In genomic region chr19:49534632-49535385, GRCh38 we compare ENCODE assay signal across 9 cellular contexts. TPM values are rescaled to one million over a fixed set of nuclear protein-coding genes. Genes with fewer than 3 reads are reported as not detected.
DNase-seq lines count a peak whose midpoint lies in the region; ATAC-seq lines count a peak whose summit lies in the region.
"Had no signal": no experiment of that assay in that cellular context is flagged by ENCODE, and none has a peak within 500 bp of the region (broad histone marks: within the 10 kb centered on the region; RNA-seq: fewer than 3 reads in every experiment).

No MANE protein-coding gene starts in this region.

- peak overlapping the region; percentile 87 to 93 (median 89) for H3K4me3 Mint-ChIP-seq in CD4-positive, CD25-positive, alpha-beta regulatory T cell
- peak overlapping the region; percentile 84 to 95 (median 93) for H3K4me3 Mint-ChIP-seq in IgD-negative memory B cell
- peak overlapping the region; percentile 77 to 95 (median 91) for H3K4me3 Mint-ChIP-seq in naive thymus-derived CD4-positive, alpha-beta T cell

- peaks cover 21% of the 10 kb centered on the region for H3K4me1 ChIP-seq in CD4-positive, CD25-positive, alpha-beta regulatory T cell (ENCODE audit: control insufficient read depth, insufficient read depth, low read length, poor library complexity, severe bottlenecking)
- H3K4me1 ChIP-seq in naive thymus-derived CD4-positive, alpha-beta T cell (ENCODE audit: control insufficient read depth in 2 of 2, insufficient read depth in 2 of 2, low read length in 2 of 2): peaks cover 12 to 21% of the 10 kb centered on the region in 2 donors

- no peaks in the 10 kb centered on the region for H3K36me3 ChIP-seq in CD4-positive, CD25-positive, alpha-beta regulatory T cell (ENCODE audit: control insufficient read depth, insufficient read depth, low read length)
- peaks cover 0 to 3% (median 0%) of the 10 kb centered on the region in 3 experiments for H3K36me3 ChIP-seq in naive thymus-derived CD4-positive, alpha-beta T cell (ENCODE audit: control insufficient read depth in 2 of 3, insufficient read depth in 3 of 3, low read length in 3 of 3)

- peaks cover 5 to 22% (median 11%) of the 10 kb centered on the region in 4 donors for H3K4me1 Mint-ChIP-seq in CD4-positive, CD25-positive, alpha-beta regulatory T cell
- H3K4me1 Mint-ChIP-seq in IgD-negative memory B cell: peaks cover 17 to 26% (median 22%) of the 10 kb centered on the region in 3 donors
- peaks cover 19 to 28% (median 22%) of the 10 kb centered on the region in 7 donors for H3K4me1 Mint-ChIP-seq in naive thymus-derived CD4-positive, alpha-beta T cell

- H3K9me3 ChIP-seq in CD4-positive, CD25-positive, alpha-beta regulatory T cell (ENCODE audit: control insufficient read depth in 2 of 2, low read length in 2 of 2): no peaks in the 10 kb centered on the region
- no peaks in the 10 kb centered on the region for H3K9me3 ChIP-seq in naive thymus-derived CD4-positive, alpha-beta T cell (ENCODE audit: control insufficient read depth in 2 of 3, low read length in 3 of 3)

- peaks cover 3% of the 10 kb centered on the region for H3K36me3 Mint-ChIP-seq in CD4-positive, CD25-positive, alpha-beta regulatory T cell
- H3K36me3 Mint-ChIP-seq in IgD-negative memory B cell: peaks cover 3% of the 10 kb centered on the region
- H3K36me3 Mint-ChIP-seq in activated naive CD4-positive, alpha-beta T cell treated with anti-CD3 and anti-CD28 coated beads, Interleukin-2, amount 50 U/mL, for 72 hours: peaks cover 0 to 5% of the 10 kb centered on the region in 2 donors
- peaks cover 0 to 5% (median 2%) of the 10 kb centered on the region in 5 donors for H3K36me3 Mint-ChIP-seq in naive thymus-derived CD4-positive, alpha-beta T cell

- no peak for DNase-seq in CD4-positive, CD25-positive, alpha-beta regulatory T cell
- no peak for DNase-seq in activated naive CD4-positive, alpha-beta T cell treated with anti-CD3 and anti-CD28 coated beads, Interleukin-2, amount 50 U/mL, for 72 hours (ENCODE audit: low spot score in 2 of 2)
- DNase-seq in naive thymus-derived CD4-positive, alpha-beta T cell: peak in 1 of 9 donors; percentile 32
- no peak for DNase-seq in NCI-H1930 (lab: John Stamatoyannopoulos, UW)
- DNase-seq in DMS153 treated with DMSO at 0.1 percent for 48 hours (lab: John Stamatoyannopoulos, UW; ENCODE audit: unreplicated experiment): no peak
- DNase-seq: DMS79 treated with DMSO at 0.1 percent for 48 hours had no signal

- no peak for ATAC-seq in CD4-positive, CD25-positive, alpha-beta regulatory T cell (ENCODE audit: low read depth in 2 of 2)
- peak; percentile 2 to 57 for ATAC-seq in activated naive CD4-positive, alpha-beta T cell treated with anti-CD3 and anti-CD28 coated beads, Interleukin-2, amount 50 U/mL, for 72 hours
- no peak for ATAC-seq in naive thymus-derived CD4-positive, alpha-beta T cell
- ATAC-seq in GM19452 (IDR thresholded peaks at IDR 0.05; ENCODE audit: unreplicated experiment) (no peak), GM21723 (IDR thresholded peaks at IDR 0.05; ENCODE audit: unreplicated experiment) (no peak)

- POLR2A ChIA-PET in naive thymus-derived CD4-positive, alpha-beta T cell (lab: Charles Lee): interaction anchor here (0.6 to 2.9 kb wide), 22 partner anchors 9 to 53 kb away, joined by 3 to 17 read pairs (median 4); partner anchors contain the start of gene FCGRT

- H3K27ac Mint-ChIP-seq in CD4-positive, CD25-positive, alpha-beta regulatory T cell: peak overlapping the region; percentile 79 to 93 (median 88)
- peak overlapping the region; percentile 61 to 85 (median 76) for H3K27ac Mint-ChIP-seq in IgD-negative memory B cell
- peak overlapping the region; percentile 77 to 94 for H3K27ac Mint-ChIP-seq in activated naive CD4-positive, alpha-beta T cell treated with anti-CD3 and anti-CD28 coated beads, Interleukin-2, amount 50 U/mL, for 72 hours
- H3K27ac Mint-ChIP-seq in naive thymus-derived CD4-positive, alpha-beta T cell: peak overlapping the region; percentile 41 to 95 (median 72)

- H3K4me3 ChIP-seq in CD4-positive, CD25-positive, alpha-beta regulatory T cell (ENCODE audit: low read depth, low read length): peak overlapping the region; percentile 61
- peak overlapping the region; percentile 58 for H3K4me3 ChIP-seq in naive thymus-derived CD4-positive, alpha-beta T cell (ENCODE audit: low read length)

- intact Hi-C loops in naive thymus-derived CD4-positive, alpha-beta T cell (cut with micrococcal nuclease): loop anchor here in 1 of 2 donors (1.0 to 2.0 kb wide), 4 partner anchors 12 to 35 kb away; partner anchors contain the start of gene FCGRT

- no peaks in the 10 kb centered on the region for H3K27me3 ChIP-seq in CD4-positive, CD25-positive, alpha-beta regulatory T cell (ENCODE audit: control insufficient read depth, insufficient read depth, low read length)
- no peaks in the 10 kb centered on the region for H3K27me3 ChIP-seq in naive thymus-derived CD4-positive, alpha-beta T cell (ENCODE audit: control insufficient read depth in 2 of 2, insufficient read depth in 2 of 2, low read length in 2 of 2)

- no peak overlapping the region for H3K27ac ChIP-seq in CD4-positive, CD25-positive, alpha-beta regulatory T cell (ENCODE audit: insufficient read depth, low read length, poor library complexity, severe bottlenecking)
- peak overlapping the region; percentile 66 for H3K27ac ChIP-seq in naive thymus-derived CD4-positive, alpha-beta T cell (ENCODE audit: low read depth, low read length)

- CTCF ChIA-PET in naive thymus-derived CD4-positive, alpha-beta T cell (lab: Charles Lee): interaction anchor here (1.0 to 2.9 kb wide), 8 partner anchors 13 to 36 kb away, joined by 3 to 26 read pairs (median 4); no protein-coding TSS in a partner anchor

- peaks cover 7% of the 10 kb centered on the region for H3K27me3 Mint-ChIP-seq in CD4-positive, CD25-positive, alpha-beta regulatory T cell
- no peaks in the 10 kb centered on the region for H3K27me3 Mint-ChIP-seq in IgD-negative memory B cell
- peaks cover 0 to 2% (median 0%) of the 10 kb centered on the region in 5 donors for H3K27me3 Mint-ChIP-seq in naive thymus-derived CD4-positive, alpha-beta T cell

- H3K9me3 Mint-ChIP-seq in CD4-positive, CD25-positive, alpha-beta regulatory T cell: no peaks in the 10 kb centered on the region
- H3K9me3 Mint-ChIP-seq in IgD-negative memory B cell: no peaks in the 10 kb centered on the region
- H3K9me3 Mint-ChIP-seq in activated naive CD4-positive, alpha-beta T cell treated with anti-CD3 and anti-CD28 coated beads, Interleukin-2, amount 50 U/mL, for 72 hours: no peaks in the 10 kb centered on the region
- H3K9me3 Mint-ChIP-seq in naive thymus-derived CD4-positive, alpha-beta T cell: no peaks in the 10 kb centered on the region

RNA-seq across cellular contexts. Expression of gene RCN3, which starts 7.0 kb away (rescaled TPM):
- 3.6 TPM for total RNA-seq in CD4-positive, CD25-positive, alpha-beta regulatory T cell
- 1 to 10 TPM; 1.5 to 5.5 (median 2.5) TPM for polyA plus RNA-seq in CD4-positive, CD25-positive, alpha-beta regulatory T cell
- 3.1 TPM for polyA plus RNA-seq in IgD-negative memory B cell
- 10 to 100 TPM in 1 of 2 donors, 1 to 10 TPM in 1; 5.4 to 13.0 TPM for total RNA-seq in activated naive CD4-positive, alpha-beta T cell treated with anti-CD3 and anti-CD28 coated beads, Interleukin-2, amount 50 U/mL, for 72 hours
- 10 to 100 TPM in 1 of 5 experiments, 1 to 10 TPM in 4; 1.9 to 14.5 (median 3.5) TPM for total RNA-seq in naive thymus-derived CD4-positive, alpha-beta T cell
- 10 to 100 TPM in 1 of 2 donors, 1 to 10 TPM in 1; 6.9 to 12.3 TPM for polyA plus RNA-seq in naive thymus-derived CD4-positive, alpha-beta T cell

RNA-seq across cellular contexts. Expression of gene FCGRT, which starts 22.3 kb away (rescaled TPM):
- 23.3 TPM for total RNA-seq in CD4-positive, CD25-positive, alpha-beta regulatory T cell
- polyA plus RNA-seq in CD4-positive, CD25-positive, alpha-beta regulatory T cell: 10 to 100 TPM; 43.0 to 63.0 (median 49.8) TPM
- 60.8 TPM for polyA plus RNA-seq in IgD-negative memory B cell
- total RNA-seq in activated naive CD4-positive, alpha-beta T cell treated with anti-CD3 and anti-CD28 coated beads, Interleukin-2, amount 50 U/mL, for 72 hours: 10 to 100 TPM; 17.5 to 18.1 TPM
- total RNA-seq in naive thymus-derived CD4-positive, alpha-beta T cell: 100 to 1,000 TPM in 1 of 5 experiments, 10 to 100 TPM in 3, 1 to 10 TPM in 1; 8.2 to 177 (median 47.5) TPM
- 100 to 1,000 TPM; 117 to 129 TPM for polyA plus RNA-seq in naive thymus-derived CD4-positive, alpha-beta T cell

RNA-seq across cellular contexts. Expression of gene RPS11, which starts 38.6 kb away (rescaled TPM):
- total RNA-seq in CD4-positive, CD25-positive, alpha-beta regulatory T cell: 2,000 TPM
- 1,000 to 10,000 TPM; 1,810 to 2,513 (median 2,330) TPM for polyA plus RNA-seq in CD4-positive, CD25-positive, alpha-beta regulatory T cell
- 3,702 TPM for polyA plus RNA-seq in IgD-negative memory B cell
- total RNA-seq in activated naive CD4-positive, alpha-beta T cell treated with anti-CD3 and anti-CD28 coated beads, Interleukin-2, amount 50 U/mL, for 72 hours: 1,000 to 10,000 TPM; 2,570 to 2,967 TPM
- 1,000 to 10,000 TPM; 2,065 to 3,362 (median 2,972) TPM for total RNA-seq in naive thymus-derived CD4-positive, alpha-beta T cell
- 1,000 to 10,000 TPM; 2,125 to 2,254 TPM for polyA plus RNA-seq in naive thymus-derived CD4-positive, alpha-beta T cell

RNA-seq across cellular contexts. Expression of gene NOSIP, which starts 45.5 kb away (rescaled TPM):
- 124 TPM for total RNA-seq in CD4-positive, CD25-positive, alpha-beta regulatory T cell
- polyA plus RNA-seq in CD4-positive, CD25-positive, alpha-beta regulatory T cell: 100 to 1,000 TPM; 262 to 385 (median 285) TPM
- polyA plus RNA-seq in IgD-negative memory B cell: 144 TPM
- 10 to 100 TPM; 90.7 to 96.1 TPM for total RNA-seq in activated naive CD4-positive, alpha-beta T cell treated with anti-CD3 and anti-CD28 coated beads, Interleukin-2, amount 50 U/mL, for 72 hours
- total RNA-seq in naive thymus-derived CD4-positive, alpha-beta T cell: 100 to 1,000 TPM; 222 to 267 (median 228) TPM
- 1,000 to 10,000 TPM in 1 of 2 donors, 100 to 1,000 TPM in 1; 933 to 1,232 TPM for polyA plus RNA-seq in naive thymus-derived CD4-positive, alpha-beta T cell

RNA-seq across cellular contexts. Expression of gene PRRG2, which starts 46.3 kb away (rescaled TPM):
- total RNA-seq in CD4-positive, CD25-positive, alpha-beta regulatory T cell: 0.84 TPM
- not detected for polyA plus RNA-seq in CD4-positive, CD25-positive, alpha-beta regulatory T cell
- polyA plus RNA-seq in IgD-negative memory B cell: 0.26 TPM
- 10 to 100 TPM in 1 of 2 donors, 1 to 10 TPM in 1; 2.3 to 10.8 TPM for total RNA-seq in activated naive CD4-positive, alpha-beta T cell treated with anti-CD3 and anti-CD28 coated beads, Interleukin-2, amount 50 U/mL, for 72 hours
- 1 to 10 TPM in 2 of 5 experiments, under 1 TPM in 3; 0.44 to 2.9 (median 0.58) TPM for total RNA-seq in naive thymus-derived CD4-positive, alpha-beta T cell
- polyA plus RNA-seq in naive thymus-derived CD4-positive, alpha-beta T cell: under 1 TPM in 1 of 2 donors, not detected in 1; 0.30 TPM

Comparison
In these comparisons a context has a peak if more than half of its experiments do, and no peak if none do; other contexts are left out.
1. ATAC-seq: peak in activated naive CD4-positive, alpha-beta T cell treated with anti-CD3 and anti-CD28 coated beads, Interleukin-2, amount 50 U/mL, for 72 hours (2 of 2); none in CD4-positive, CD25-positive, alpha-beta regulatory T cell (0 of 2), naive thymus-derived CD4-positive, alpha-beta T cell (single experiment), GM19452 (single experiment) and GM21723 (single experiment).
2. Peak in every context shown above with its lines, with median percentiles within 50 percentile points of each other: H3K27ac Mint-ChIP-seq and H3K4me3 Mint-ChIP-seq.